Comparison of ENCODE assay signal across 17 cellular contexts in the genomic region with DNA sequence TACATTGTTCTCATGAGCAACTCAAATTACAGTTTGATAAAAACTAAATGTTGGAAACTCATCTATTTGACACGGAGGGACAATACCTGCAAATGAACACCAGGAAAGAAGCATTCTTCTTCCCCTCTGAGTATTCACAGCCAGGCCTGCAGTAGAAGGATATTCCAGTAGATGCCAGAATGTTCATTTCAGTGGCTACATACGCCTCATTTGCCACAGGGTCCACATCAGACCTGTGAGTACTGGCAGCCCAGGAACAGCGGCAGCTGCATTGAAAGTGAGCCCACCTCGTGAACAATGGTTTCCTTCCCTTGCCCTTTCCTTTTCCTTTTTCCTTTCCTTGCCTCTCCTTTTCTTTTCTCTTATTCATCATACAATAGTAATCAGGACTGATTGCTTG.
DNase-seq lines count a peak whose midpoint lies in the region; ATAC-seq and TF ChIP-seq lines count a peak whose summit lies in the region.
"Had no signal": no experiment of that assay in that cellular context is flagged by ENCODE, and none has a peak within 500 bp of the region (broad histone marks: within the 10 kb centered on the region; RNA-seq: fewer than 3 reads in every experiment).

No MANE protein-coding gene starts in this region.

- H3K27me3 ChIP-seq in psoas muscle (ENCODE audit: insufficient read depth in 3 of 3, low read length in 2 of 3) (no peaks in the 10 kb centered on the region), BE2C (no peaks in the 10 kb centered on the region)

- DNase-seq in T-helper 1 cell (no peak), M059J (ENCODE audit: low read depth) (peak; percentile 41), coronary artery (ENCODE audit: low spot score) (no peak), psoas muscle (no peak), COLO829 (ENCODE audit: low spot score) (no peak), D341Med (ENCODE audit: low spot score) (no peak), BE2C (no peak)
- DNase-seq: activated naive CD4-positive, alpha-beta T cell treated with anti-CD3 and anti-CD28 coated beads, Interleukin-2, amount 10 ng/mL, durations not matched to agents 7 days and 5 days; head of caudate nucleus; Kasumi-1; NCI-H2029; NCI-H774; SHP77 had no signal

- H3K27ac ChIP-seq in coronary artery (no peak overlapping the region), psoas muscle (no peak overlapping the region)
- H3K27ac ChIP-seq: 22Rv1, epithelial cell of prostate had no signal

- no peaks in the 10 kb centered on the region for H3K36me3 Mint-ChIP-seq in T-helper 1 cell treated with Interleukin-12 subunit alpha and Interleukin-12 subunit beta and Interleukin-4 antibody, amounts not matched to agents 30 μg/mL and 1 μg/mL, for 36 hours (ENCODE audit: low read depth)
- H3K36me3 Mint-ChIP-seq: activated naive CD4-positive, alpha-beta T cell treated with anti-CD3 and anti-CD28 coated beads, Interleukin-2, amount 10 ng/mL, durations not matched to agents 7 days and 5 days had no signal

- no peaks in the 10 kb centered on the region for H3K27me3 Mint-ChIP-seq in T-helper 1 cell treated with Interleukin-12 subunit alpha and Interleukin-12 subunit beta and Interleukin-4 antibody, amounts not matched to agents 30 μg/mL and 1 μg/mL, for 36 hours (ENCODE audit: low read depth)
- H3K27me3 Mint-ChIP-seq: activated naive CD4-positive, alpha-beta T cell treated with anti-CD3 and anti-CD28 coated beads, Interleukin-2, amount 10 ng/mL, durations not matched to agents 7 days and 5 days; stimulated activated naive CD8-positive, alpha-beta T cell treated with anti-CD3 and anti-CD28 coated beads, Interleukin-15, Interleukin-2, amounts not matched to agents 100 ng/mL and 50 ng/mL, for 24 hours had no signal

- no peak for TF ChIP-seq CTCF in coronary artery (IDR thresholded peaks at IDR 0.05)
- TF ChIP-seq CTCF in psoas muscle (IDR thresholded peaks at IDR 0.05): no peak
- TF ChIP-seq CTCF in BE2C (IDR thresholded peaks at IDR 0.05; ENCODE audit: low read depth, low read length): no peak

- peaks cover 11% of the 10 kb centered on the region for H3K4me1 Mint-ChIP-seq in T-helper 1 cell treated with Interleukin-12 subunit alpha and Interleukin-12 subunit beta and Interleukin-4 antibody, amounts not matched to agents 30 μg/mL and 1 μg/mL, for 36 hours (ENCODE audit: low read depth)

- no peak for ATAC-seq in psoas muscle

- H3K9me3 ChIP-seq in psoas muscle (no peaks in the 10 kb centered on the region), BE2C (no peaks in the 10 kb centered on the region)

- H3K4me1 ChIP-seq in psoas muscle: no peaks in the 10 kb centered on the region
- H3K4me1 ChIP-seq in BE2C: no peaks in the 10 kb centered on the region

- WGBS in psoas muscle, 3 donors: 58 to 77% (median 67%) methylated on average over 4 of the region's 4 CpGs

- no peaks in the 10 kb centered on the region for H3K9me3 Mint-ChIP-seq in T-helper 1 cell treated with Interleukin-12 subunit alpha and Interleukin-12 subunit beta and Interleukin-4 antibody, amounts not matched to agents 30 μg/mL and 1 μg/mL, for 36 hours
- H3K9me3 Mint-ChIP-seq: activated naive CD4-positive, alpha-beta T cell treated with anti-CD3 and anti-CD28 coated beads, Interleukin-2, amount 10 ng/mL, durations not matched to agents 7 days and 5 days; stimulated activated naive CD8-positive, alpha-beta T cell treated with anti-CD3 and anti-CD28 coated beads, Interleukin-15, Interleukin-2, amounts not matched to agents 100 ng/mL and 50 ng/mL, for 24 hours had no signal

- H3K27ac Mint-ChIP-seq in T-helper 1 cell treated with Interleukin-12 subunit alpha and Interleukin-12 subunit beta and Interleukin-4 antibody, amounts not matched to agents 30 μg/mL and 1 μg/mL, for 36 hours: peak overlapping the region; percentile 32
- H3K27ac Mint-ChIP-seq: stimulated activated naive CD8-positive, alpha-beta T cell treated with anti-CD3 and anti-CD28 coated beads, Interleukin-15, Interleukin-2, amounts not matched to agents 100 ng/mL and 50 ng/mL, for 24 hours had no signal

- H3K36me3 ChIP-seq in psoas muscle (ENCODE audit: insufficient read depth in 1 of 2, low read depth in 1 of 2): no peaks in the 10 kb centered on the region
- H3K36me3 ChIP-seq in BE2C: no peaks in the 10 kb centered on the region

- intact Hi-C loops in psoas muscle (cut with DNase I): no loop called here

- H3K4me3 Mint-ChIP-seq in T-helper 1 cell treated with Interleukin-12 subunit alpha and Interleukin-12 subunit beta and Interleukin-4 antibody, amounts not matched to agents 30 μg/mL and 1 μg/mL, for 36 hours: peak overlapping the region; percentile 47

- H3K4me3 ChIP-seq in coronary artery (peak overlapping the region; percentile 63), psoas muscle (peak overlapping the region; percentile 39), BE2C (ENCODE audit: low read depth, low read length) (no peak overlapping the region)
